ENCODE assay signal across 16 cellular contexts in genomic region chr7:152989889-152990380, GRCh38.
A peak's percentile ranks its signal among the peaks of the same experiment; 100 is the strongest.
DNase-seq lines count a peak whose midpoint lies in the region; ATAC-seq, FAIRE-seq and TF ChIP-seq lines count a peak whose summit lies in the region.
"Had no signal": no experiment of that assay in that cellular context is flagged by ENCODE, and none has a peak within 500 bp of the region (broad histone marks: within the 10 kb centered on the region; RNA-seq: fewer than 3 reads in every experiment).

No MANE protein-coding gene starts in this region.

- POLR2A ChIA-PET in HepG2 (lab: Yijun Ruan, JAX) = no interaction called here

- BruUV-seq in HepG2 (replicated peaks; lab: Mats Ljungman, UMichigan) = no TSS peak

- no peak overlapping the region for H3K4me3 ChIP-seq in HepG2 (replicated peaks in 1 of 3; ENCODE audit: insufficient read depth in 1 of 3, low read depth in 2 of 3, low read length in 3 of 3)
- H3K4me3 ChIP-seq in right lobe of liver = no peak overlapping the region
- H3K4me3 ChIP-seq in hepatocyte = no peak overlapping the region
- H3K4me3 ChIP-seq: right atrium auricular region had no signal

- CTCF ChIA-PET in HepG2 (lab: Yijun Ruan, JAX; ENCODE audit: low intra/inter-chr PET ratio, low total read pairs) = no interaction called here

- H2AFZ ChIP-seq in HepG2 (ENCODE audit: low read length) (no peak overlapping the region), hepatocyte (peak overlapping the region; percentile 15)

- no peak for TF ChIP-seq EP300 in HepG2 (IDR thresholded peaks at IDR 0.05; ENCODE audit: low read depth in 2 of 2, low read length in 2 of 2)
- TF ChIP-seq EP300 in HepG2 (CRISPR knock-in tag; IDR thresholded peaks at IDR 0.05; ENCODE audit: borderline replicate concordance) = no peak

- H3K36me3 ChIP-seq in HepG2 (replicated peaks in 1 of 2; ENCODE audit: control insufficient read depth in 1 of 2, insufficient read depth in 2 of 2, low read length in 2 of 2) = no peaks in the 10 kb centered on the region
- H3K36me3 ChIP-seq in right lobe of liver = no peaks in the 10 kb centered on the region
- H3K36me3 ChIP-seq in hepatocyte (replicated peaks; ENCODE audit: insufficient read depth, low read depth) = no peaks in the 10 kb centered on the region
- H3K36me3 ChIP-seq: right atrium auricular region had no signal

- in situ Hi-C loops in HepG2 (cut with HindIII; ENCODE audit: extremely low pct_ligation_motif_present, low pct_unique_long_range_greater_than_20kb) = no loop called here

- no peak for FAIRE-seq in HepG2 (lab: Jason Lieb, UNC)
- FAIRE-seq: islet of Langerhans had no signal

- H3K4me2 ChIP-seq in HepG2 (ENCODE audit: low read depth, low read length) = no peak overlapping the region
- no peak overlapping the region for H3K4me2 ChIP-seq in hepatocyte

- H3K27me3 ChIP-seq in HepG2 (ENCODE audit: control insufficient read depth in 1 of 2, insufficient read depth in 2 of 2, low read length in 2 of 2) = no peaks in the 10 kb centered on the region; a peak in 1 of 5 replicates
- no peaks in the 10 kb centered on the region for H3K27me3 ChIP-seq in right lobe of liver
- no peaks in the 10 kb centered on the region for H3K27me3 ChIP-seq in hepatocyte
- H3K27me3 ChIP-seq: right atrium auricular region had no signal

- intact Hi-C loops in HepG2 (cut with micrococcal nuclease; ENCODE audit: unreplicated experiment) = no loop called here
- intact Hi-C loops in right lobe of liver (cut with DNase I) = no loop called here

- 81% methylated on average over 8 of the region's 8 CpGs for WGBS in HepG2 (ENCODE audit: low lambda C conversion rate)
- WGBS in right lobe of liver (ENCODE audit: insufficient coverage, low coverage, low lambda C conversion rate, missing lambda C conversion rate) = 69% methylated on average over 8 of the region's 8 CpGs
- WGBS in hepatocyte (ENCODE audit: low lambda C conversion rate, missing lambda C conversion rate) = 31% methylated on average over 8 of the region's 8 CpGs

- H4K20me1 ChIP-seq in HepG2 (ENCODE audit: insufficient read depth, low read length) (no peaks in the 10 kb centered on the region), hepatocyte (ENCODE audit: insufficient read depth, poor library complexity, severe bottlenecking) (no peaks in the 10 kb centered on the region)

- 0 out of 2 replicates have a peak, but pooled peaks cover 11% of the 10 kb centered on the region for H3K9me3 ChIP-seq in HepG2 (ENCODE audit: low read length)
- H3K9me3 ChIP-seq in right lobe of liver = no peaks in the 10 kb centered on the region
- H3K9me3 ChIP-seq in hepatocyte (ENCODE audit: low read depth) = no peaks in the 10 kb centered on the region
- H3K9me3 ChIP-seq: right atrium auricular region had no signal

- H3K4me1 ChIP-seq in HepG2 (ENCODE audit: insufficient read depth, low read length) (peaks cover 7% of the 10 kb centered on the region), right lobe of liver (no peaks in the 10 kb centered on the region), hepatocyte (ENCODE audit: insufficient read depth) (peaks cover 10% of the 10 kb centered on the region)
- H3K4me1 ChIP-seq: right atrium auricular region had no signal

- no peaks in the 10 kb centered on the region for H3K79me2 ChIP-seq in HepG2 (ENCODE audit: insufficient read depth, low read length)
- H3K79me2 ChIP-seq in hepatocyte = no peaks in the 10 kb centered on the region

- TF ChIP-seq POLR2A in HepG2 (IDR thresholded peaks at IDR 0.05; ENCODE audit: insufficient read depth in 1 of 2, low read depth in 2 of 2, low read length in 2 of 2) (no peak), right lobe of liver (IDR thresholded peaks at IDR 0.05) (no peak)

- no peaks in the 10 kb centered on the region for H3K9me2 ChIP-seq in hepatocyte (replicated peaks; ENCODE audit: insufficient read depth)

- H3K9ac ChIP-seq in HepG2 (ENCODE audit: insufficient read depth, low read depth, low read length) = no peak overlapping the region

- no peak for TF ChIP-seq CTCF in HepG2 (CRISPR knock-in tag; IDR thresholded peaks at IDR 0.05)
- no peak for TF ChIP-seq CTCF in right lobe of liver (IDR thresholded peaks at IDR 0.05)
- TF ChIP-seq CTCF in hepatocyte (IDR thresholded peaks at IDR 0.05; ENCODE audit: poor library complexity) = no peak

- ATAC-seq in HepG2 (no peak), right lobe of liver (no peak)
- ATAC-seq: esophagus mucosa, HCT116, T-cell had no signal

- peak overlapping the region; percentile 4 for H3K27ac ChIP-seq in HepG2 (ENCODE audit: extremely low read length, insufficient read depth, low read length)
- H3K27ac ChIP-seq in right lobe of liver = no peak overlapping the region
- peak overlapping the region; percentile 78 for H3K27ac ChIP-seq in hepatocyte
- H3K27ac ChIP-seq: right atrium auricular region had no signal

- no peak for TF ChIP-seq RAD21 in HepG2 (CRISPR knock-in tag; IDR thresholded peaks at IDR 0.05)

- DNase-seq in HepG2 (ENCODE audit: low spot score) (peak; percentile 31), right lobe of liver (no peak), OCI-M1 (lab: John Stamatoyannopoulos, UW) (peak; percentile 76), hepatocyte (ENCODE audit: low spot score) (peak; percentile 27), NCI-H524 treated with DMSO at 0.1 percent for 48 hours (lab: John Stamatoyannopoulos, UW) (no peak), inferior parietal cortex (ENCODE audit: extremely low spot score) (no peak), NCI-H187 (lab: John Stamatoyannopoulos, UW) (no peak), NCI-H524 (lab: John Stamatoyannopoulos, UW) (no peak)
- DNase-seq: activated CD4-positive, alpha-beta T cell treated with anti-CD3 and anti-CD28 coated beads, Interleukin-2, amount 50 U/mL, for 4 hours; activated effector memory CD4-positive, alpha-beta T cell treated with Interleukin-2 at 50 U/mL for 16 hours; NCI-H2029 treated with DMSO at 0.1 percent for 48 hours; T-cell had no signal

TF ChIP-seq in HepG2, 621 proteins besides CTCF, POLR2A, EP300 and RAD21:
- TF ChIP-seq SRF (IDR thresholded peaks at IDR 0.05; ENCODE audit: low read depth, low read length) (peak; percentile 62), TP53 (CRISPR knock-in tag; conservative IDR thresholded peaks at IDR 0.05) (peak; percentile 95), ZNF256 (CRISPR knock-in tag; conservative IDR thresholded peaks at IDR 0.05) (no peak), PRDM15 (CRISPR knock-in tag; IDR thresholded peaks at IDR 0.05) (no peak), TEAD3 (CRISPR knock-in tag; optimal IDR thresholded peaks at IDR 0.05; ENCODE audit: borderline replicate concordance) (peak; percentile 35), CENPX (CRISPR knock-in tag; IDR thresholded peaks at IDR 0.05) (no peak)

Comparison
In these comparisons a context has a peak if more than half of its experiments do, and no peak if none do; other contexts are left out.
1. DNase-seq: peak in HepG2 (single experiment), OCI-M1 (single experiment) and hepatocyte (single experiment); none in right lobe of liver (0 of 3), NCI-H524 treated with DMSO at 0.1 percent for 48 hours (single experiment), inferior parietal cortex (single experiment), NCI-H187 (0 of 2) and NCI-H524 (0 of 2).
2. H3K27ac ChIP-seq: peak in HepG2 (single experiment) and hepatocyte (single experiment); none in right lobe of liver (0 of 3).